28 cellular contexts compared by ENCODE assay signal in the genomic region with DNA sequence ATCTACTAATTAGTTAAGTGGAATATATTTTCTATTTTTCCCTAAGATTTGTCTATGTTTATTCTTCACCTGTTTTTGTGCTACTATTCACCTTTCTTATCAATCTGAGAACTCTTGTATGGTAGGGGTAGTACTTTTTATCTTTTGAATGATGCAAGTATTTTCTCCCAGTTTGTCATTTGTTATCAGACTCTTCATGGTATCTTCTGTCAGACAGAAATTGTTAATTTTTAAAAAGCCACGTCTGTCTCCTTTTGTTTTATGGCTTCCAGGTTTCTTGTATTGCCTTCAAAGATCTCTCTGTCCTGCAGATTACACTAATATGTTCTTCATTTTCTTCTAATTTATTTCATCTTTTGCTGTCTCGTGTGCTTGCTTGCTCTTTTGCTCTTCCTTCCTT.
"Had no signal": no experiment of that assay in that cellular context is flagged by ENCODE, and none has a peak within 500 bp of the region (broad histone marks: within the 10 kb centered on the region; RNA-seq: fewer than 3 reads in every experiment).

No MANE protein-coding gene starts in this region.

- H3K27ac Mint-ChIP-seq: activated B cell treated with CpG ODN at 0.5 μM for 24 hours; activated CD8-positive, alpha-beta T cell treated with anti-CD3 and anti-CD28 coated beads for 36 hours; activated naive CD4-positive, alpha-beta T cell treated with anti-CD3 and anti-CD28 coated beads for 36 hours; activated naive CD4-positive, alpha-beta T cell treated with anti-CD3 and anti-CD28 coated beads, Interleukin-2, amount 50 U/mL, for 72 hours; activated naive CD8-positive, alpha-beta T cell treated with anti-CD3 and anti-CD28 coated beads, Interleukin-2, amount 10 ng/mL, durations not matched to agents 7 days and 5 days; activated T-helper 17 cell treated with anti-CD3 and anti-CD28 coated beads, Interleukin-2, amount 50 U/mL, for 72 hours; brain; effector memory CD8-positive, alpha-beta T cell had no signal

- DNase-seq: activated B cell treated with CpG ODN at 0.5 μM for 24 hours; activated CD4-positive, alpha-beta T cell treated with anti-CD3 and anti-CD28 coated beads for 48 hours; activated CD4-positive, alpha-beta T cell treated with anti-CD3 and anti-CD28 coated beads, Interleukin-2, amount 50 U/mL, for 1 hour; activated CD4-positive, alpha-beta T cell treated with anti-CD3 and anti-CD28 coated beads, Interleukin-2, amount 50 U/mL, for 48 hours; activated CD8-positive, alpha-beta memory T cell treated with anti-CD3 and anti-CD28 coated beads for 24 hours; activated CD8-positive, alpha-beta T cell treated with anti-CD3 and anti-CD28 coated beads for 36 hours; activated effector memory CD4-positive, alpha-beta T cell treated with Interleukin-2 at 50 U/mL for 16 hours; activated gamma-delta T cell treated with Interleukin-2 at 50 U/mL for 16 hours; activated naive CD4-positive, alpha-beta T cell treated with anti-CD3 and anti-CD28 coated beads for 36 hours; activated naive CD8-positive, alpha-beta T cell treated with anti-CD3 and anti-CD28 coated beads, Interleukin-2, amount 10 ng/mL, durations not matched to agents 7 days and 5 days; activated T-cell treated with anti-CD3 and anti-CD28 coated beads, Interleukin-2, amount 50 U/mL, for 4 hours; central memory CD4-positive, alpha-beta T cell; cortex of kidney; dermis blood vessel endothelial cell; effector CD4-positive, alpha-beta T cell; effector memory CD8-positive, alpha-beta T cell; foreskin melanocyte; heart right ventricle; T-helper 9 cell; WERI-Rb-1 had no signal

- ATAC-seq: activated CD4-positive, CD25-positive, alpha-beta regulatory T cell treated with anti-CD3 and anti-CD28 coated beads, Interleukin-2, amount 50 U/mL, for 24 hours; activated CD8-positive, alpha-beta T cell treated with anti-CD3 and anti-CD28 coated beads for 36 hours; activated naive CD4-positive, alpha-beta T cell treated with anti-CD3 and anti-CD28 coated beads, Interleukin-2, amount 50 U/mL, for 72 hours; activated T-cell treated with anti-CD3 and anti-CD28 coated beads, Interleukin-2, amount 50 U/mL, for 4 hours; activated T-helper 17 cell treated with anti-CD3 and anti-CD28 coated beads, Interleukin-2, amount 50 U/mL, for 72 hours; effector memory CD8-positive, alpha-beta T cell; gastroesophageal sphincter; heart right ventricle had no signal

- H3K4me3 Mint-ChIP-seq: activated B cell treated with CpG ODN at 0.5 μM for 24 hours; activated CD8-positive, alpha-beta T cell treated with anti-CD3 and anti-CD28 coated beads for 36 hours; activated naive CD4-positive, alpha-beta T cell treated with anti-CD3 and anti-CD28 coated beads for 36 hours; activated naive CD8-positive, alpha-beta T cell treated with anti-CD3 and anti-CD28 coated beads, Interleukin-2, amount 10 ng/mL, durations not matched to agents 7 days and 5 days; activated T-cell treated with anti-CD3 and anti-CD28 coated beads, Interleukin-2, amount 50 U/mL, for 4 hours; activated T-helper 17 cell treated with anti-CD3 and anti-CD28 coated beads, Interleukin-2, amount 50 U/mL, for 72 hours; brain; effector memory CD8-positive, alpha-beta T cell had no signal

- H3K27me3 Mint-ChIP-seq: activated B cell treated with CpG ODN at 0.5 μM for 24 hours; activated CD8-positive, alpha-beta T cell treated with anti-CD3 and anti-CD28 coated beads for 36 hours; activated naive CD8-positive, alpha-beta T cell treated with anti-CD3 and anti-CD28 coated beads, Interleukin-2, amount 10 ng/mL, durations not matched to agents 7 days and 5 days; activated T-helper 17 cell treated with anti-CD3 and anti-CD28 coated beads, Interleukin-2, amount 50 U/mL, for 72 hours; brain; effector memory CD8-positive, alpha-beta T cell had no signal

- H3K9me3 Mint-ChIP-seq: activated B cell treated with CpG ODN at 0.5 μM for 24 hours; activated CD8-positive, alpha-beta T cell treated with anti-CD3 and anti-CD28 coated beads for 36 hours; activated naive CD4-positive, alpha-beta T cell treated with anti-CD3 and anti-CD28 coated beads for 36 hours; activated naive CD4-positive, alpha-beta T cell treated with anti-CD3 and anti-CD28 coated beads, Interleukin-2, amount 50 U/mL, for 72 hours; activated naive CD8-positive, alpha-beta T cell treated with anti-CD3 and anti-CD28 coated beads, Interleukin-2, amount 10 ng/mL, durations not matched to agents 7 days and 5 days; activated T-cell treated with anti-CD3 and anti-CD28 coated beads, Interleukin-2, amount 50 U/mL, for 4 hours; activated T-helper 17 cell treated with anti-CD3 and anti-CD28 coated beads, Interleukin-2, amount 50 U/mL, for 72 hours; effector memory CD8-positive, alpha-beta T cell had no signal

- H3K4me1 Mint-ChIP-seq: activated B cell treated with CpG ODN at 0.5 μM for 24 hours; activated naive CD8-positive, alpha-beta T cell treated with anti-CD3 and anti-CD28 coated beads, Interleukin-2, amount 10 ng/mL, durations not matched to agents 7 days and 5 days; activated T-helper 17 cell treated with anti-CD3 and anti-CD28 coated beads, Interleukin-2, amount 50 U/mL, for 72 hours; brain had no signal

- H3K9me3 ChIP-seq: ascending aorta, breast epithelium, esophagus muscularis mucosa, gastroesophageal sphincter, heart right ventricle had no signal
